ENCODE assay signal across 22 cellular contexts in genomic region chr18:48159816-48160215, GRCh38.
DNase-seq lines count a peak whose midpoint lies in the region; ATAC-seq and TF ChIP-seq lines count a peak whose summit lies in the region.
"Had no signal": no experiment of that assay in that cellular context is flagged by ENCODE, and none has a peak within 500 bp of the region (broad histone marks: within the 10 kb centered on the region; RNA-seq: fewer than 3 reads in every experiment).

No MANE protein-coding gene starts in this region.

- no peak overlapping the region for H3K27ac ChIP-seq in CD4-positive, alpha-beta T cell (ENCODE audit: low read depth, low read length)
- H3K27ac ChIP-seq: GM23248 had no signal

- intact Hi-C loops in CD4-positive, alpha-beta T cell (cut with DNase I, micrococcal nuclease) = loop anchor here in 1 of 2 experiments (5.0 to 10.0 kb wide), 2 partner anchors 228 to 985 kb away; partner anchors contain the start of genes IER3IP1 and SMAD2
- intact Hi-C loops in MCF 10A (cut with micrococcal nuclease) = loop anchor here (10.0 kb wide), 1 partner anchor 125 kb away; no protein-coding TSS in a partner anchor

- H3K9me3 Mint-ChIP-seq in CD4-positive, alpha-beta T cell = no peaks in the 10 kb centered on the region
- H3K9me3 Mint-ChIP-seq in MCF 10A (ENCODE audit: unreplicated experiment) = no peaks in the 10 kb centered on the region
- H3K9me3 Mint-ChIP-seq: H9 had no signal

- no peaks in the 10 kb centered on the region for H3K9me3 ChIP-seq in CD4-positive, alpha-beta T cell (ENCODE audit: control insufficient read depth, low read length)
- H3K9me3 ChIP-seq in T-helper 17 cell (ENCODE audit: control insufficient read depth, low read length, poor library complexity, severe bottlenecking) = no peaks in the 10 kb centered on the region
- H3K9me3 ChIP-seq: A549 had no signal

- CTCF ChIA-PET in CD4-positive, alpha-beta T cell (lab: Charles Lee) = no interaction called here
- CTCF ChIA-PET in MCF 10A (lab: Yijun Ruan, JAX) = interaction anchor here (0.7 kb wide), 1 partner anchor 129 kb away, joined by 3 read pairs; no protein-coding TSS in a partner anchor

- H3K27ac Mint-ChIP-seq in CD4-positive, alpha-beta T cell = no peak overlapping the region
- H3K27ac Mint-ChIP-seq in MCF 10A (ENCODE audit: low read depth, unreplicated experiment) = no peak overlapping the region
- H3K27ac Mint-ChIP-seq in T-helper 17 cell = no peak overlapping the region
- H3K27ac Mint-ChIP-seq: B cell, H9 had no signal

- ATAC-seq in CD4-positive, alpha-beta T cell (ENCODE audit: poor library complexity) = no peak
- ATAC-seq in T-helper 17 cell (no peak), HG02870 (IDR thresholded peaks at IDR 0.05; ENCODE audit: unreplicated experiment) (no peak)
- ATAC-seq: A549, K562 had no signal

- H3K4me1 Mint-ChIP-seq in CD4-positive, alpha-beta T cell (ENCODE audit: low read depth) = peaks cover 6% of the 10 kb centered on the region
- peaks cover 19% of the 10 kb centered on the region for H3K4me1 Mint-ChIP-seq in MCF 10A (ENCODE audit: insufficient read depth, unreplicated experiment)
- peaks cover 15% of the 10 kb centered on the region for H3K4me1 Mint-ChIP-seq in T-helper 17 cell

- POLR2A ChIA-PET in CD4-positive, alpha-beta T cell (lab: Charles Lee) = no interaction called here
- POLR2A ChIA-PET in MCF 10A (lab: Yijun Ruan, JAX) = interaction anchor here (0.6 kb wide), 1 partner anchor 950 kb away, joined by 3 read pairs; no protein-coding TSS in a partner anchor

- H3K36me3 Mint-ChIP-seq in CD4-positive, alpha-beta T cell (ENCODE audit: low read depth) = no peaks in the 10 kb centered on the region
- H3K36me3 Mint-ChIP-seq in MCF 10A (ENCODE audit: insufficient read depth, unreplicated experiment) (peaks cover 6% of the 10 kb centered on the region), T-helper 17 cell (ENCODE audit: low read depth) (no peaks in the 10 kb centered on the region)

- no peak overlapping the region for H3K4me3 ChIP-seq in epithelial cell of esophagus (ENCODE audit: low read length)
- H3K4me3 ChIP-seq: A549, GM23248, K562 had no signal

- DNase-seq in CD4-positive, alpha-beta T cell = no peak
- DNase-seq in MCF 10A (ENCODE audit: unreplicated experiment) (peak; percentile 50), epithelial cell of esophagus (ENCODE audit: low read depth) (peak; percentile 66), mesenteric fat pad (ENCODE audit: low spot score) (peak; percentile 45), T-helper 17 cell (no peak), NCI-H187 (lab: John Stamatoyannopoulos, UW) (no peak)
- no peak for DNase-seq in stimulated activated naive CD4-positive, alpha-beta T cell treated with Interleukin-2 at 50 U/mL for 16 hours (lab: John Stamatoyannopoulos, UW)
- DNase-seq: GM23248, H9, Kasumi-1, MV-4-11, NCI-H1105, NCI-H1436 treated with DMSO at 0.1 percent for 48 hours, NCI-H2029, NCI-H446 treated with DMSO at 0.1 percent for 48 hours, NCI-H526, NCI-H82, SIG-M5 had no signal

- H3K27me3 ChIP-seq in CD4-positive, alpha-beta T cell (ENCODE audit: control insufficient read depth, insufficient read depth, low read length) = peaks cover 4% of the 10 kb centered on the region

- no TSS peak for BruUV-seq in MCF 10A (replicated peaks; lab: Mats Ljungman, UMichigan)

- no peak for TF ChIP-seq CTCF in CD4-positive, alpha-beta T cell (IDR thresholded peaks at IDR 0.05)
- TF ChIP-seq CTCF in MCF 10A (IDR thresholded peaks at IDR 0.05; ENCODE audit: unreplicated experiment) (no peak), epithelial cell of esophagus (IDR thresholded peaks at IDR 0.05; ENCODE audit: insufficient read depth, low read depth, low read length, missing control alignments) (no peak)

- peak overlapping the region; percentile 77 for H3K4me3 Mint-ChIP-seq in CD4-positive, alpha-beta T cell
- no peak overlapping the region for H3K4me3 Mint-ChIP-seq in MCF 10A (ENCODE audit: unreplicated experiment)
- no peak overlapping the region for H3K4me3 Mint-ChIP-seq in T-helper 17 cell

- peaks cover 25% of the 10 kb centered on the region for H3K27me3 Mint-ChIP-seq in CD4-positive, alpha-beta T cell
- no peaks in the 10 kb centered on the region for H3K27me3 Mint-ChIP-seq in MCF 10A (ENCODE audit: insufficient read depth, unreplicated experiment)
- H3K27me3 Mint-ChIP-seq in T-helper 17 cell = peaks cover 21% of the 10 kb centered on the region

Comparison
In these comparisons a context has a peak if more than half of its experiments do, and no peak if none do; other contexts are left out.
1. DNase-seq: peak in MCF 10A (single experiment), epithelial cell of esophagus (single experiment) and mesenteric fat pad (single experiment); none in CD4-positive, alpha-beta T cell (0 of 10), T-helper 17 cell (0 of 3), stimulated activated naive CD4-positive, alpha-beta T cell treated with Interleukin-2 at 50 U/mL for 16 hours (single experiment) and NCI-H187 (0 of 2).